ENCODE assay signal across 1 cellular context in genomic region chr12:6492838-6493579, GRCh38.
TF ChIP-seq lines count a peak whose summit lies in the region.

TSS of gene MRPL51 (minus strand) at chr12:6493262. CDS start at chr12:6493136, 126 bp downstream.

TF ChIP-seq in K562, 482 proteins besides CTCF, POLR2A, EP300 and RAD21 (continued from another document and continues in another):
- 0 out of 4 replicates have a peak, but pooled peaks of 1 of the 2 experiments have one; percentile 81 for TF ChIP-seq BCLAF1 (IDR thresholded peaks at IDR 0.05; ENCODE audit: borderline replicate concordance in 1 of 2, control insufficient read depth in 1 of 2, low read depth in 2 of 2, low read length in 1 of 2)
- no peak for TF ChIP-seq TGIF2 (CRISPR knock-in tag; IDR thresholded peaks at IDR 0.05)
- no peak for TF ChIP-seq HBP1 (CRISPR knock-in tag; IDR thresholded peaks at IDR 0.05)
- no peak for TF ChIP-seq HDAC6 (IDR thresholded peaks at IDR 0.05; ENCODE audit: low read depth, low read length)
- TF ChIP-seq PRPF4 (IDR thresholded peaks at IDR 0.05; ENCODE audit: insufficient read depth, low read depth, low read length, poor library complexity, severe bottlenecking): no peak
- no peak for TF ChIP-seq NFE2 (IDR thresholded peaks at IDR 0.05; ENCODE audit: low read depth)
- no peak for TF ChIP-seq ARID2 (IDR thresholded peaks at IDR 0.05)
- no peak for TF ChIP-seq SREBF1 (IDR thresholded peaks at IDR 0.05; ENCODE audit: borderline replicate concordance, low read depth, low read length)
- no peak for TF ChIP-seq KLF6 (CRISPR knock-in tag; IDR thresholded peaks at IDR 0.05; ENCODE audit: borderline replicate concordance)
- TF ChIP-seq ASH1L (IDR thresholded peaks at IDR 0.05; ENCODE audit: borderline replicate concordance, low read depth, partially characterized antibody): no peak
- TF ChIP-seq ZFP30 (CRISPR knock-in tag; IDR thresholded peaks at IDR 0.05; ENCODE audit: borderline replicate concordance): no peak
- TF ChIP-seq, protein P1, sequence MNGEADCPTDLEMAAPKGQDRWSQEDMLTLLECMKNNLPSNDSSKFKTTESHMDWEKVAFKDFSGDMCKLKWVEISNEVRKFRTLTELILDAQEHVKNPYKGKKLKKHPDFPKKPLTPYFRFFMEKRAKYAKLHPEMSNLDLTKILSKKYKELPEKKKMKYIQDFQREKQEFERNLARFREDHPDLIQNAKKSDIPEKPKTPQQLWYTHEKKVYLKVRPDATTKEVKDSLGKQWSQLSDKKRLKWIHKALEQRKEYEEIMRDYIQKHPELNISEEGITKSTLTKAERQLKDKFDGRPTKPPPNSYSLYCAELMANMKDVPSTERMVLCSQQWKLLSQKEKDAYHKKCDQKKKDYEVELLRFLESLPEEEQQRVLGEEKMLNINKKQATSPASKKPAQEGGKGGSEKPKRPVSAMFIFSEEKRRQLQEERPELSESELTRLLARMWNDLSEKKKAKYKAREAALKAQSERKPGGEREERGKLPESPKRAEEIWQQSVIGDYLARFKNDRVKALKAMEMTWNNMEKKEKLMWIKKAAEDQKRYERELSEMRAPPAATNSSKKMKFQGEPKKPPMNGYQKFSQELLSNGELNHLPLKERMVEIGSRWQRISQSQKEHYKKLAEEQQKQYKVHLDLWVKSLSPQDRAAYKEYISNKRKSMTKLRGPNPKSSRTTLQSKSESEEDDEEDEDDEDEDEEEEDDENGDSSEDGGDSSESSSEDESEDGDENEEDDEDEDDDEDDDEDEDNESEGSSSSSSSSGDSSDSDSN (IDR thresholded peaks at IDR 0.05; ENCODE audit: borderline replicate concordance in 1 of 2, low read depth in 2 of 2, low read length in 2 of 2): no peak
- no peak for TF ChIP-seq ZC3H11A (IDR thresholded peaks at IDR 0.05; ENCODE audit: low read depth, low read length)
- TF ChIP-seq, protein P2, sequence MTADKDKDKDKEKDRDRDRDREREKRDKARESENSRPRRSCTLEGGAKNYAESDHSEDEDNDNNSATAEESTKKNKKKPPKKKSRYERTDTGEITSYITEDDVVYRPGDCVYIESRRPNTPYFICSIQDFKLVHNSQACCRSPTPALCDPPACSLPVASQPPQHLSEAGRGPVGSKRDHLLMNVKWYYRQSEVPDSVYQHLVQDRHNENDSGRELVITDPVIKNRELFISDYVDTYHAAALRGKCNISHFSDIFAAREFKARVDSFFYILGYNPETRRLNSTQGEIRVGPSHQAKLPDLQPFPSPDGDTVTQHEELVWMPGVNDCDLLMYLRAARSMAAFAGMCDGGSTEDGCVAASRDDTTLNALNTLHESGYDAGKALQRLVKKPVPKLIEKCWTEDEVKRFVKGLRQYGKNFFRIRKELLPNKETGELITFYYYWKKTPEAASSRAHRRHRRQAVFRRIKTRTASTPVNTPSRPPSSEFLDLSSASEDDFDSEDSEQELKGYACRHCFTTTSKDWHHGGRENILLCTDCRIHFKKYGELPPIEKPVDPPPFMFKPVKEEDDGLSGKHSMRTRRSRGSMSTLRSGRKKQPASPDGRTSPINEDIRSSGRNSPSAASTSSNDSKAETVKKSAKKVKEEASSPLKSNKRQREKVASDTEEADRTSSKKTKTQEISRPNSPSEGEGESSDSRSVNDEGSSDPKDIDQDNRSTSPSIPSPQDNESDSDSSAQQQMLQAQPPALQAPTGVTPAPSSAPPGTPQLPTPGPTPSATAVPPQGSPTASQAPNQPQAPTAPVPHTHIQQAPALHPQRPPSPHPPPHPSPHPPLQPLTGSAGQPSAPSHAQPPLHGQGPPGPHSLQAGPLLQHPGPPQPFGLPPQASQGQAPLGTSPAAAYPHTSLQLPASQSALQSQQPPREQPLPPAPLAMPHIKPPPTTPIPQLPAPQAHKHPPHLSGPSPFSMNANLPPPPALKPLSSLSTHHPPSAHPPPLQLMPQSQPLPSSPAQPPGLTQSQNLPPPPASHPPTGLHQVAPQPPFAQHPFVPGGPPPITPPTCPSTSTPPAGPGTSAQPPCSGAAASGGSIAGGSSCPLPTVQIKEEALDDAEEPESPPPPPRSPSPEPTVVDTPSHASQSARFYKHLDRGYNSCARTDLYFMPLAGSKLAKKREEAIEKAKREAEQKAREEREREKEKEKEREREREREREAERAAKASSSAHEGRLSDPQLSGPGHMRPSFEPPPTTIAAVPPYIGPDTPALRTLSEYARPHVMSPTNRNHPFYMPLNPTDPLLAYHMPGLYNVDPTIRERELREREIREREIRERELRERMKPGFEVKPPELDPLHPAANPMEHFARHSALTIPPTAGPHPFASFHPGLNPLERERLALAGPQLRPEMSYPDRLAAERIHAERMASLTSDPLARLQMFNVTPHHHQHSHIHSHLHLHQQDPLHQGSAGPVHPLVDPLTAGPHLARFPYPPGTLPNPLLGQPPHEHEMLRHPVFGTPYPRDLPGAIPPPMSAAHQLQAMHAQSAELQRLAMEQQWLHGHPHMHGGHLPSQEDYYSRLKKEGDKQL (CRISPR knock-in tag; IDR thresholded peaks at IDR 0.05; ENCODE audit: borderline replicate concordance): no peak
- TF ChIP-seq AFF1 (IDR thresholded peaks at IDR 0.05; ENCODE audit: low read depth in 1 of 2, partially characterized antibody in 2 of 2): no peak
- peak; percentile 52; the same call in 1 of the 2 replicates for TF ChIP-seq MBD2 (IDR thresholded peaks at IDR 0.05; ENCODE audit: borderline replicate concordance, low read depth)
- no peak for TF ChIP-seq ZNF76 (CRISPR knock-in tag; IDR thresholded peaks at IDR 0.05; ENCODE audit: borderline replicate concordance)
- TF ChIP-seq FOS (IDR thresholded peaks at IDR 0.05; ENCODE audit: extremely low read depth, insufficient read length): no peak
- TF ChIP-seq LEF1 (IDR thresholded peaks at IDR 0.05): no peak
- no peak for TF ChIP-seq ETV6 (IDR thresholded peaks at IDR 0.05; ENCODE audit: borderline replicate concordance in 1 of 2, low read depth in 2 of 2, low read length in 1 of 2)
- TF ChIP-seq ETV6 (CRISPR knock-in tag; IDR thresholded peaks at IDR 0.05; ENCODE audit: borderline replicate concordance): no peak
- TF ChIP-seq, protein P3, sequence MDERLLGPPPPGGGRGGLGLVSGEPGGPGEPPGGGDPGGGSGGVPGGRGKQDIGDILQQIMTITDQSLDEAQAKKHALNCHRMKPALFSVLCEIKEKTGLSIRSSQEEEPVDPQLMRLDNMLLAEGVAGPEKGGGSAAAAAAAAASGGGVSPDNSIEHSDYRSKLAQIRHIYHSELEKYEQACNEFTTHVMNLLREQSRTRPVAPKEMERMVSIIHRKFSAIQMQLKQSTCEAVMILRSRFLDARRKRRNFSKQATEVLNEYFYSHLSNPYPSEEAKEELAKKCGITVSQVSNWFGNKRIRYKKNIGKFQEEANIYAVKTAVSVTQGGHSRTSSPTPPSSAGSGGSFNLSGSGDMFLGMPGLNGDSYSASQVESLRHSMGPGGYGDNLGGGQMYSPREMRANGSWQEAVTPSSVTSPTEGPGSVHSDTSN (CRISPR knock-in tag; IDR thresholded peaks at IDR 0.05; ENCODE audit: low read depth): no peak
- TF ChIP-seq, protein P3 (tag; conservative IDR thresholded peaks at IDR 0.05; ENCODE audit: low read depth): no peak
- no peak for TF ChIP-seq RFX1 (IDR thresholded peaks at IDR 0.05)
- no peak for TF ChIP-seq POLR3A (IDR thresholded peaks at IDR 0.05; ENCODE audit: borderline replicate concordance, extremely low read depth, insufficient read depth, insufficient read length)
- TF ChIP-seq ZNF766 (CRISPR knock-in tag; conservative IDR thresholded peaks at IDR 0.05): no peak
- no peak for TF ChIP-seq TRIM28 (IDR thresholded peaks at IDR 0.05)
- no peak for TF ChIP-seq RBM15 (IDR thresholded peaks at IDR 0.05; ENCODE audit: insufficient read depth, low read length)
- TF ChIP-seq, protein P4, sequence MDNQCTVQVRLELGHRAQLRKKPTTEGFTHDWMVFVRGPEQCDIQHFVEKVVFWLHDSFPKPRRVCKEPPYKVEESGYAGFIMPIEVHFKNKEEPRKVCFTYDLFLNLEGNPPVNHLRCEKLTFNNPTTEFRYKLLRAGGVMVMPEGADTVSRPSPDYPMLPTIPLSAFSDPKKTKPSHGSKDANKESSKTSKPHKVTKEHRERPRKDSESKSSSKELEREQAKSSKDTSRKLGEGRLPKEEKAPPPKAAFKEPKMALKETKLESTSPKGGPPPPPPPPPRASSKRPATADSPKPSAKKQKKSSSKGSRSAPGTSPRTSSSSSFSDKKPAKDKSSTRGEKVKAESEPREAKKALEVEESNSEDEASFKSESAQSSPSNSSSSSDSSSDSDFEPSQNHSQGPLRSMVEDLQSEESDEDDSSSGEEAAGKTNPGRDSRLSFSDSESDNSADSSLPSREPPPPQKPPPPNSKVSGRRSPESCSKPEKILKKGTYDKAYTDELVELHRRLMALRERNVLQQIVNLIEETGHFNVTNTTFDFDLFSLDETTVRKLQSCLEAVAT (IDR thresholded peaks at IDR 0.05): no peak
- no peak for TF ChIP-seq ZMIZ1 (IDR thresholded peaks at IDR 0.05; ENCODE audit: low read depth in 2 of 2, low read length in 2 of 2)
